In genomic region chr4:184475096-184475461, GRCh38 we compare ENCODE assay signal across 8 cellular contexts.
DNase-seq lines count a peak whose midpoint lies in the region; ATAC-seq and TF ChIP-seq lines count a peak whose summit lies in the region.

No MANE protein-coding gene starts in this region.

- H3K4me2 ChIP-seq in DND-41 (ENCODE audit: insufficient read depth, low read length) = peak overlapping the region; percentile 100

- no peak for TF ChIP-seq CTCF in DND-41 (IDR thresholded peaks at IDR 0.05; ENCODE audit: borderline replicate concordance, extremely low read depth, low read length, poor library complexity, severe bottlenecking)

- DNase-seq in DND-41 (peak; percentile 70), HUDEP-2 (lab: John Stamatoyannopoulos, UW; ENCODE audit: unreplicated experiment in 76 of 76) (peak in 61 of 76 experiments; percentile 1 to 68 (median 40)), ecto neural progenitor cell (ENCODE audit: low spot score) (peak; percentile 62), medulla oblongata (ENCODE audit: extremely low spot score) (peak; percentile 66), NCI-H446 treated with DMSO at 0.1 percent for 48 hours (lab: John Stamatoyannopoulos, UW) (no peak)
- peak; percentile 53 to 70 for DNase-seq in activated CD4-positive, alpha-beta T cell treated with anti-CD3 and anti-CD28 coated beads for 4 hours
- peak; percentile 34 for DNase-seq in stimulated activated CD8-positive, alpha-beta memory T cell treated with anti-CD3 and anti-CD28 coated beads, Interleukin-15, amount 100 ng/mL, for 24 hours (ENCODE audit: low read depth)

- H3K79me2 ChIP-seq in DND-41 (ENCODE audit: insufficient read depth, low read length) = peaks cover 56% of the 10 kb centered on the region

- peaks cover 11% of the 10 kb centered on the region for H4K20me1 ChIP-seq in DND-41 (ENCODE audit: insufficient read depth, low read length)

- no peaks in the 10 kb centered on the region for H3K27me3 ChIP-seq in DND-41 (ENCODE audit: insufficient read depth, low read length, poor library complexity)

- H3K4me3 ChIP-seq in DND-41 (ENCODE audit: low read depth in 1 of 2, low read length in 2 of 2) = peak overlapping the region; percentile 54 to 70

- H3K4me1 ChIP-seq in DND-41 (ENCODE audit: insufficient read depth, low read length) = peaks cover 38% of the 10 kb centered on the region

- H2AFZ ChIP-seq in DND-41 (ENCODE audit: low read depth, low read length) = peak overlapping the region; percentile 83

- H3K36me3 ChIP-seq in DND-41 (ENCODE audit: insufficient read depth, low read length) = no peaks in the 10 kb centered on the region; the same call in 1 of the 2 replicates

- H3K27ac ChIP-seq in DND-41 (ENCODE audit: low read length) = peak overlapping the region; percentile 98

- ATAC-seq in DND-41 (ENCODE audit: insufficient read depth, low read depth) (peak; percentile 53), GM21390 (IDR thresholded peaks at IDR 0.05; ENCODE audit: unreplicated experiment) (peak; percentile 5)

- peak overlapping the region; percentile 97 for H3K9ac ChIP-seq in DND-41 (ENCODE audit: low read depth, low read length)

- H3K9me3 ChIP-seq in DND-41 (ENCODE audit: insufficient read depth, low read length, severe bottlenecking) = no peaks in the 10 kb centered on the region
